ENCODE assay signal across 9 cellular contexts in the genomic region with DNA sequence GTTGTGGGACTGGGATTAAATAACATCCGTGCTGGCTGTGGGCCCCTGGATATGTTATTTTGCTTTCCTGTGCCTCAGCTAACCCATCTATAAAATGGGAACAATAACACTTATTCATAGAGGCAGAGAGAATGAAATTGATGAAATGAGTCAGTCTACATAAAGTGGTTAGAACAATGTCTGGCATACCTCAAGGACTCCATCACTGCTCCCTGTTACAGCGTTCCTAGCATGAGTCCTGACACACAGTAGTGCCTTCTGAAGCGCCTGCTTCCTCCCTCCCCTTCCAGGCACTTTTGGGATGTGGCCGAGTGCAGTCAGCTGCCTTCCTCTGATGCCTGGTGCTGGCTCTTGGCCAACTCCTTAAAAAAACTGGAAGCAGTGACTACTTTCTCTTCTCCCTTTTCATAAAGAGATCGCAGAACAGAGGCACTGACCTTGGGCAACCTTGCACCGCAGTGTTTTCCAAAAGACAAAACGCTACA.
DNase-seq lines count a peak whose midpoint lies in the region; ATAC-seq and TF ChIP-seq lines count a peak whose summit lies in the region.
"Had no signal": no experiment of that assay in that cellular context is flagged by ENCODE, and none has a peak within 500 bp of the region (broad histone marks: within the 10 kb centered on the region; RNA-seq: fewer than 3 reads in every experiment).

No MANE protein-coding gene starts in this region.

- in situ Hi-C loops in G401 (cut with HindIII; ENCODE audit: low sequenced_read_pairs) = no loop called here

- H3K9me3 ChIP-seq in SJCRH30 (replicated peaks) = no peaks in the 10 kb centered on the region
- H3K9me3 ChIP-seq in gastroesophageal sphincter = no peaks in the 10 kb centered on the region

- H3K36me3 ChIP-seq in SJCRH30 (no peaks in the 10 kb centered on the region), gastroesophageal sphincter (no peaks in the 10 kb centered on the region)

- peaks cover 13% of the 10 kb centered on the region for H3K4me1 ChIP-seq in SJCRH30
- H3K4me1 ChIP-seq in gastroesophageal sphincter = peaks cover 0 to 41% (median 15%) of the 10 kb centered on the region in 3 donors

- TF ChIP-seq POLR2A in gastroesophageal sphincter (IDR thresholded peaks at IDR 0.05) = no peak

- no peak overlapping the region for H3K27ac ChIP-seq in SJCRH30
- H3K27ac ChIP-seq in gastroesophageal sphincter = peak overlapping the region in 3 of 4 donors; percentile 30 to 71 (median 69)
- H3K27ac ChIP-seq: KMS-11 had no signal

- no peak for TF ChIP-seq CTCF in gastroesophageal sphincter (IDR thresholded peaks at IDR 0.05)

- peak; percentile 85 for ATAC-seq in gastroesophageal sphincter
- no peak for ATAC-seq in HG03095 (IDR thresholded peaks at IDR 0.05; ENCODE audit: unreplicated experiment)

- no peaks in the 10 kb centered on the region for H3K27me3 ChIP-seq in SJCRH30
- no peaks in the 10 kb centered on the region for H3K27me3 ChIP-seq in gastroesophageal sphincter

- WGBS in gastroesophageal sphincter (ENCODE audit: low coverage in 1 of 2), 2 donors = 2 to 35% methylated on average over 4 to 6 of the region's 7 CpGs

- no peak overlapping the region for H3K4me3 ChIP-seq in SJCRH30
- no peak overlapping the region for H3K4me3 ChIP-seq in gastroesophageal sphincter

- intact Hi-C loops in posterior vena cava (cut with DNase I) = no loop called here

- TF ChIP-seq EP300 in gastroesophageal sphincter (IDR thresholded peaks at IDR 0.05) = no peak

- DNase-seq in G401 (ENCODE audit: low spot score) (peak; percentile 76), SJCRH30 (peak; percentile 64 to 73), posterior vena cava (ENCODE audit: low spot score) (peak; percentile 91), retina (no peak), HUDEP-2 (lab: John Stamatoyannopoulos, UW; ENCODE audit: unreplicated experiment in 76 of 76) (no peak)
- no peak for DNase-seq in activated CD8-positive, alpha-beta memory T cell treated with anti-CD3 and anti-CD28 coated beads, Interleukin-2, amount 50 U/mL, for 48 hours

Comparison
In these comparisons a context has a peak if more than half of its experiments do, and no peak if none do; other contexts are left out.
1. DNase-seq: peak in G401 (single experiment), SJCRH30 (2 of 2) and posterior vena cava (single experiment); none in retina (single experiment), HUDEP-2 (0 of 76) and activated CD8-positive, alpha-beta memory T cell treated with anti-CD3 and anti-CD28 coated beads, Interleukin-2, amount 50 U/mL, for 48 hours (single experiment).